In genomic region chr13:80408270-80408669, GRCh38 we compare ENCODE assay signal across 16 cellular contexts.
DNase-seq lines count a peak whose midpoint lies in the region; ATAC-seq, FAIRE-seq and TF ChIP-seq lines count a peak whose summit lies in the region.
"Had no signal": no experiment of that assay in that cellular context is flagged by ENCODE, and none has a peak within 500 bp of the region (broad histone marks: within the 10 kb centered on the region; RNA-seq: fewer than 3 reads in every experiment).

No MANE protein-coding gene starts in this region.

- H3K14ac ChIP-seq in H1 (ENCODE audit: insufficient read length): no peak overlapping the region

- intact Hi-C loops in ascending aorta (cut with DNase I): no loop called here

- H3K18ac ChIP-seq in H1 (ENCODE audit: extremely low read depth, low read length): no peak overlapping the region

- H2AFZ ChIP-seq in Loucy (ENCODE audit: low read length): no peak overlapping the region
- 0 out of 2 replicates have a peak overlapping the region, but pooled peaks have one; percentile 25 for H2AFZ ChIP-seq in H1 (ENCODE audit: low read length)

- no peaks in the 10 kb centered on the region for H3K9me2 ChIP-seq in Loucy (replicated peaks; ENCODE audit: low read depth, low read length)

- H2BK15ac ChIP-seq in H1 (ENCODE audit: low read length): no peak overlapping the region

- POLR2A ChIA-PET in H1 (lab: Charles Lee; ENCODE audit: partially characterized antibody): no interaction called here

- no peak for TF ChIP-seq POLR2A in H1 (IDR thresholded peaks at IDR 0.05; ENCODE audit: control extremely low read depth in 1 of 2, low read depth in 2 of 2, low read length in 2 of 2)

- CTCF ChIA-PET in H1 (lab: Charles Lee; ENCODE audit: partially characterized antibody): interaction anchor here (0.6 to 1.7 kb wide), 6 partner anchors 8 to 68 kb away, joined by 3 to 4 read pairs (median 3); no protein-coding TSS in a partner anchor

- no peak overlapping the region for H2AK5ac ChIP-seq in H1 (ENCODE audit: low read depth, low read length)

- FAIRE-seq in H1 (lab: Jason Lieb, UNC): no peak

- H3K4me3 ChIP-seq in GM06990 (replicated peaks; ENCODE audit: low read depth, low read length) (no peak overlapping the region), Loucy (ENCODE audit: low read length, poor library complexity, severe bottlenecking) (no peak overlapping the region), H1 (ENCODE audit: extremely low read depth in 1 of 4, insufficient read depth in 2 of 4, low read depth in 3 of 4, low read length in 4 of 4) (no peak overlapping the region), ascending aorta (no peak overlapping the region)
- H3K4me3 ChIP-seq: dorsolateral prefrontal cortex, testis had no signal

- H4K20me1 ChIP-seq in Loucy (ENCODE audit: insufficient read depth, low read length, poor library complexity, severe bottlenecking): no peaks in the 10 kb centered on the region
- no peaks in the 10 kb centered on the region for H4K20me1 ChIP-seq in H1 (replicated peaks in 1 of 2; ENCODE audit: control insufficient read depth in 1 of 2, insufficient read depth in 2 of 2, low read length in 2 of 2)

- H2BK5ac ChIP-seq in H1 (ENCODE audit: low read depth, low read length): no peak overlapping the region

- H3K79me1 ChIP-seq in H1 (ENCODE audit: low read depth, low read length): no peaks in the 10 kb centered on the region

- WGBS in H1 (ENCODE audit: extremely low coverage in 1 of 2, insufficient coverage in 1 of 2, insufficient read length in 1 of 2, insufficient replicate concordance in 2 of 2, low coverage in 1 of 2, low lambda C conversion rate in 2 of 2, missing lambda C conversion rate in 1 of 2), 2 experiments: 98% methylated on average over 5 of the region's 5 CpGs; no CpG with 5 or more reads in 1 of the 2 experiments

- TF ChIP-seq RAD21 in H1 (IDR thresholded peaks at IDR 0.05 in 1 of 2, conservative IDR thresholded peaks at IDR 0.05 in 1 of 2; ENCODE audit: low read depth in 2 of 2, low read length in 2 of 2): peak; percentile 27 to 49; a peak in 3 of 4 replicates

- H3K4me2 ChIP-seq in Loucy (ENCODE audit: low read depth, low read length, poor library complexity, severe bottlenecking): no peak overlapping the region
- H3K4me2 ChIP-seq in H1 (ENCODE audit: insufficient read depth in 1 of 2, low read depth in 2 of 2, low read length in 2 of 2): no peak overlapping the region

- no peaks in the 10 kb centered on the region for H3K23me2 ChIP-seq in H1 (ENCODE audit: low read depth, low read length)

- H4K8ac ChIP-seq in H1 (ENCODE audit: extremely low read depth, insufficient read depth, low read length): no peak overlapping the region

- ATAC-seq in GM18502 (IDR thresholded peaks at IDR 0.05; ENCODE audit: poor library complexity, unreplicated experiment): no peak
- ATAC-seq: left colon had no signal

- no peak overlapping the region for H2BK12ac ChIP-seq in H1 (ENCODE audit: low read depth, low read length)

- no peaks in the 10 kb centered on the region for H3K27me3 ChIP-seq in GM06990 (replicated peaks; ENCODE audit: control insufficient read depth, insufficient read depth, low read length)
- H3K27me3 ChIP-seq in Loucy (ENCODE audit: insufficient read depth, low read length, poor library complexity, severe bottlenecking): no peaks in the 10 kb centered on the region
- no peaks in the 10 kb centered on the region for H3K27me3 ChIP-seq in H1 (replicated peaks in 1 of 4; ENCODE audit: control insufficient read depth in 3 of 4, extremely low read depth in 1 of 4, insufficient read depth in 3 of 4, low read length in 3 of 4)
- H3K27me3 ChIP-seq in ascending aorta: no peaks in the 10 kb centered on the region
- H3K27me3 ChIP-seq: dorsolateral prefrontal cortex, testis had no signal

- H4K91ac ChIP-seq in H1 (replicated peaks; ENCODE audit: insufficient read length, low read length): no peak overlapping the region

- no peak overlapping the region for H2BK20ac ChIP-seq in H1 (ENCODE audit: low read length)

- H3K9ac ChIP-seq in Loucy (ENCODE audit: low read depth, low read length, poor library complexity, severe bottlenecking) (no peak overlapping the region), H1 (replicated peaks in 1 of 4; ENCODE audit: extremely low read depth in 1 of 4, low read depth in 3 of 4, low read length in 3 of 4) (no peak overlapping the region)

- H4K5ac ChIP-seq in H1 (ENCODE audit: insufficient read length, low read depth, low read length): no peak overlapping the region

- no peak overlapping the region for H2BK120ac ChIP-seq in H1 (replicated peaks; ENCODE audit: low read depth, low read length)

- H3F3A ChIP-seq in Loucy (ENCODE audit: low read depth): no peaks in the 10 kb centered on the region

- no peak overlapping the region for H3K27ac ChIP-seq in H1 (ENCODE audit: low read depth, low read length)
- H3K27ac ChIP-seq in ascending aorta: no peak overlapping the region
- H3K27ac ChIP-seq: dorsolateral prefrontal cortex, testis had no signal

- DNase-seq in ACHN (peak; percentile 15), GM06990 (ENCODE audit: extremely low read depth, insufficient read length) (peak; percentile 9), H1 (ENCODE audit: low read depth in 1 of 2, low spot score in 2 of 2) (no peak), ascending aorta (ENCODE audit: low spot score in 2 of 2) (no peak), CD1c-positive myeloid dendritic cell (ENCODE audit: extremely low spot score) (no peak), NCI-H1417 treated with DMSO at 0.1 percent for 48 hours (lab: John Stamatoyannopoulos, UW) (no peak)
- DNase-seq: activated naive CD4-positive, alpha-beta T cell; dorsolateral prefrontal cortex; hippocampal formation; left colon; NCI-H2029; NCI-H526 treated with DMSO at 0.1 percent for 48 hours; Right ventricle myocardium superior; testis had no signal

- H3K36me3 ChIP-seq in GM06990 (ENCODE audit: control insufficient read depth, insufficient read depth, low read length) (no peaks in the 10 kb centered on the region), Loucy (ENCODE audit: insufficient read depth, low read length) (no peaks in the 10 kb centered on the region), H1 (ENCODE audit: control insufficient read depth in 2 of 4, insufficient read depth in 4 of 4, low read length in 3 of 4) (no peaks in the 10 kb centered on the region), ascending aorta (no peaks in the 10 kb centered on the region)

- no peak for TF ChIP-seq EP300 in H1 (IDR thresholded peaks at IDR 0.05; ENCODE audit: borderline replicate concordance in 1 of 2, low read depth in 2 of 2, low read length in 2 of 2)

- in situ Hi-C loops in ACHN (cut with HindIII; ENCODE audit: low pct_ligation_motif_present, low pct_unique_long_range_greater_than_20kb, low sequenced_read_pairs): no loop called here

- no peak overlapping the region for H3K56ac ChIP-seq in H1 (replicated peaks; ENCODE audit: insufficient read length, low read depth, low read length)

- H3K79me2 ChIP-seq in Loucy (ENCODE audit: insufficient read depth, low read length) (no peaks in the 10 kb centered on the region), H1 (ENCODE audit: control insufficient read depth in 1 of 2, insufficient read depth in 2 of 2, low read length in 2 of 2) (no peaks in the 10 kb centered on the region)

- H3K4me1 ChIP-seq in Loucy (ENCODE audit: insufficient read depth, low read length, poor library complexity, severe bottlenecking): peaks cover 4% of the 10 kb centered on the region
- H3K4me1 ChIP-seq in H1 (replicated peaks in 1 of 4; ENCODE audit: control insufficient read depth in 3 of 4, insufficient read depth in 4 of 4, low read length in 3 of 4): no peaks in the 10 kb centered on the region
- no peaks in the 10 kb centered on the region for H3K4me1 ChIP-seq in ascending aorta
- H3K4me1 ChIP-seq: testis had no signal

- no peaks in the 10 kb centered on the region for H3K9me3 ChIP-seq in Loucy (ENCODE audit: insufficient read depth, low read depth, low read length)
- H3K9me3 ChIP-seq in H1 (ENCODE audit: insufficient read depth in 2 of 2, low read depth in 1 of 2, low read length in 1 of 2): no peaks in the 10 kb centered on the region; a peak in 1 of 4 replicates
- H3K9me3 ChIP-seq in ascending aorta: peaks cover 0 to 11% of the 10 kb centered on the region in 2 donors
- H3K9me3 ChIP-seq: testis had no signal

- TF ChIP-seq CTCF in GM06990 (IDR thresholded peaks at IDR 0.05; ENCODE audit: insufficient read depth, low read length, poor library complexity, severe bottlenecking) (no peak), Loucy (conservative IDR thresholded peaks at IDR 0.05; ENCODE audit: low read length) (peak; percentile 44), H1 (IDR thresholded peaks at IDR 0.05; ENCODE audit: control extremely low read depth in 1 of 3, insufficient read depth in 1 of 3, low read depth in 1 of 3, low read length in 3 of 3) (peak; percentile 7 to 38 (median 37)), ascending aorta (IDR thresholded peaks at IDR 0.05) (no peak)

- H3K4ac ChIP-seq in H1 (replicated peaks; ENCODE audit: insufficient read length, low read depth, low read length): no peak overlapping the region

- no peak overlapping the region for H3K23ac ChIP-seq in H1 (ENCODE audit: insufficient read length)

TF ChIP-seq in H1, 55 proteins besides CTCF, POLR2A, EP300 and RAD21 (continues in another document):
- TF ChIP-seq JUND (IDR thresholded peaks at IDR 0.05; ENCODE audit: low read length): no peak

Comparison
In these comparisons a context has a peak if more than half of its experiments do, and no peak if none do; other contexts are left out.
1. DNase-seq: peak in ACHN (single experiment) and GM06990 (single experiment); none in H1 (0 of 2), ascending aorta (0 of 2), CD1c-positive myeloid dendritic cell (single experiment) and NCI-H1417 treated with DMSO at 0.1 percent for 48 hours (single experiment).
2. CTCF ChIP-seq: peak in Loucy (single experiment) and H1 (3 of 3); none in GM06990 (single experiment) and ascending aorta (0 of 3).